Comparison of ENCODE assay signal across 8 cellular contexts in genomic region chr4:70703695-70704332, GRCh38. TPM values are rescaled to one million over a fixed set of nuclear protein-coding genes. Genes with fewer than 3 reads are reported as not detected.
DNase-seq lines count a peak whose midpoint lies in the region; ATAC-seq, FAIRE-seq and TF ChIP-seq lines count a peak whose summit lies in the region.

No MANE protein-coding gene starts in this region.

- peak overlapping the region; percentile 79 for H3K4me2 ChIP-seq in keratinocyte (ENCODE audit: control insufficient read depth, extremely low read depth, insufficient read depth, low read depth, low read length)

- H3K9me3 Mint-ChIP-seq in stimulated activated effector memory CD8-positive, alpha-beta T cell treated with anti-CD3 and anti-CD28 coated beads, Interleukin-12 subunit alpha, Interleukin-12 subunit beta, amount 100 ng/mL, for 72 hours = no peaks in the 10 kb centered on the region

- H3K27ac ChIP-seq in 22Rv1 (peak overlapping the region; percentile 90), keratinocyte (ENCODE audit: control insufficient read depth, insufficient read depth, low read length) (peak overlapping the region; percentile 65)

- peaks cover 13% of the 10 kb centered on the region for H3K4me1 ChIP-seq in keratinocyte (ENCODE audit: control insufficient read depth, extremely low read depth, insufficient read depth, low read length)

- no peaks in the 10 kb centered on the region for H3K9me1 ChIP-seq in keratinocyte (ENCODE audit: control insufficient read depth, extremely low read depth, insufficient read depth, low read length)

- H2AFZ ChIP-seq in keratinocyte (ENCODE audit: control insufficient read depth, low read length) = peak overlapping the region; percentile 86

- peak overlapping the region; percentile 88 for H3K4me3 Mint-ChIP-seq in stimulated activated effector memory CD8-positive, alpha-beta T cell treated with anti-CD3 and anti-CD28 coated beads, Interleukin-12 subunit alpha, Interleukin-12 subunit beta, amount 100 ng/mL, for 72 hours

- dilution Hi-C loops in keratinocyte (cut with MboI; ENCODE audit: extremely low pct_ligation_motif_present, low sequenced_read_pairs) = no loop called here

- H3K9ac ChIP-seq in keratinocyte (ENCODE audit: control insufficient read depth, extremely low read depth, insufficient read depth, low read length) = peak overlapping the region; percentile 83

- peak overlapping the region; percentile 83 for H3K4me3 ChIP-seq in GM12864 (ENCODE audit: low read depth, low read length)
- peak overlapping the region; percentile 68 for H3K4me3 ChIP-seq in astrocyte of the cerebellum (ENCODE audit: low read depth, low read length)
- peak overlapping the region; percentile 51 to 80 (median 75) for H3K4me3 ChIP-seq in keratinocyte (ENCODE audit: control insufficient read depth in 2 of 3, extremely low read depth in 1 of 3, insufficient read depth in 2 of 3, low read depth in 1 of 3, low read length in 3 of 3)

- H3K36me3 ChIP-seq in keratinocyte (ENCODE audit: control insufficient read depth in 2 of 2, extremely low read depth in 1 of 2, insufficient read depth in 2 of 2, low read length in 2 of 2) = no peaks in the 10 kb centered on the region

- peaks cover 22% of the 10 kb centered on the region for H3K4me1 Mint-ChIP-seq in stimulated activated effector memory CD8-positive, alpha-beta T cell treated with anti-CD3 and anti-CD28 coated beads, Interleukin-12 subunit alpha, Interleukin-12 subunit beta, amount 100 ng/mL, for 72 hours

- H4K20me1 ChIP-seq in keratinocyte (ENCODE audit: control insufficient read depth, extremely low read depth, insufficient read depth, low read length) = no peaks in the 10 kb centered on the region

- H3K27ac Mint-ChIP-seq in stimulated activated effector memory CD8-positive, alpha-beta T cell treated with anti-CD3 and anti-CD28 coated beads, Interleukin-12 subunit alpha, Interleukin-12 subunit beta, amount 100 ng/mL, for 72 hours = peak overlapping the region; percentile 94

- DNase-seq in GM12864 (ENCODE audit: low read depth) = no peak
- peak; percentile 49 for DNase-seq in NCI-H2196 (lab: John Stamatoyannopoulos, UW; ENCODE audit: unreplicated experiment)
- DNase-seq in astrocyte of the cerebellum (ENCODE audit: low read depth) = no peak
- peak; percentile 28 for DNase-seq in keratinocyte (ENCODE audit: low read depth, low spot score)
- DNase-seq in stimulated activated effector memory CD8-positive, alpha-beta T cell treated with anti-CD3 and anti-CD28 coated beads, Interleukin-12 subunit alpha, Interleukin-12 subunit beta, amount 100 ng/mL, for 72 hours (ENCODE audit: low spot score in 2 of 2) = no peak
- no peak for DNase-seq in HK-2 (ENCODE audit: unreplicated experiment)
- DNase-seq in activated CD4-positive, alpha-beta T cell treated with anti-CD3 and anti-CD28 coated beads for 4 hours = no peak

- peak; percentile 70 for FAIRE-seq in keratinocyte (lab: Jason Lieb, UNC)

- in situ Hi-C loops in astrocyte of the cerebellum (cut with HindIII; ENCODE audit: low sequenced_read_pairs) = no loop called here

- no peaks in the 10 kb centered on the region for H3K36me3 Mint-ChIP-seq in stimulated activated effector memory CD8-positive, alpha-beta T cell treated with anti-CD3 and anti-CD28 coated beads, Interleukin-12 subunit alpha, Interleukin-12 subunit beta, amount 100 ng/mL, for 72 hours

- TF ChIP-seq CTCF in 22Rv1 (IDR thresholded peaks at IDR 0.05) (no peak), GM12864 (IDR thresholded peaks at IDR 0.05; ENCODE audit: low read depth, low read length, missing control alignments) (no peak), astrocyte of the cerebellum (IDR thresholded peaks at IDR 0.05; ENCODE audit: low read depth, low read length, missing control alignments) (no peak), keratinocyte (optimal IDR thresholded peaks at IDR 0.05 in 1 of 3, IDR thresholded peaks at IDR 0.05 in 1 of 3, conservative IDR thresholded peaks at IDR 0.05 in 1 of 3; ENCODE audit: extremely low read depth in 1 of 3, insufficient read depth in 2 of 3, low read length in 3 of 3) (no peak)

- H3K9me3 ChIP-seq in keratinocyte (ENCODE audit: control insufficient read depth, low read depth, low read length) = no peaks in the 10 kb centered on the region

- H3K27me3 ChIP-seq in keratinocyte (ENCODE audit: control insufficient read depth, extremely low read depth, insufficient read depth, low read length) = no peaks in the 10 kb centered on the region

- no peak for ATAC-seq in stimulated activated effector memory CD8-positive, alpha-beta T cell treated with anti-CD3 and anti-CD28 coated beads, Interleukin-12 subunit alpha, Interleukin-12 subunit beta, amount 100 ng/mL, for 72 hours

- H3K79me2 ChIP-seq in keratinocyte (ENCODE audit: control insufficient read depth, insufficient read depth, low read length) = peaks cover 24% of the 10 kb centered on the region

RNA-seq across cellular contexts. Expression of gene UTP3, which starts 15.5 kb away (rescaled TPM):
- 17.0 to 27.7 TPM (median 18.5 TPM) in 3 replicates for polyA plus RNA-seq in keratinocyte
- 32.6 TPM for polyA plus RNA-seq in keratinocyte (2011; ENCODE audit: low read depth)
- polyA plus RNA-seq in keratinocyte (2011; cell fraction: cytosol; rRNA removed) = 24.7 and 30.0 TPM in 2 replicates
- polyA plus RNA-seq in keratinocyte (2011; cell fraction: nucleus; rRNA removed) = 39.7 and 51.2 TPM in 2 replicates
- polyA plus RNA-seq in keratinocyte (2012; ENCODE audit: low replicate concordance) = 25.2 and 47.4 TPM in 2 replicates
- 3.4 to 5.5 TPM (median 4.3 TPM) in 3 replicates for polyA minus RNA-seq in keratinocyte
- 5.6 TPM for polyA minus RNA-seq in keratinocyte (2011; cell fraction: cytosol; rRNA and poly(A)+ RNA removed)
- polyA minus RNA-seq in keratinocyte (2011; cell fraction: nucleus; rRNA and poly(A)+ RNA removed) = 6.6 and 10.5 TPM in 2 replicates

RNA-seq across cellular contexts. Expression of gene RUFY3, which starts 17.9 kb away (rescaled TPM):
- polyA plus RNA-seq in keratinocyte = 9.4 to 18.9 TPM (median 18.5 TPM) in 3 replicates
- 100 TPM for polyA plus RNA-seq in keratinocyte (2011; ENCODE audit: low read depth)
- polyA plus RNA-seq in keratinocyte (2011; cell fraction: cytosol; rRNA removed) = 7.0 and 8.5 TPM in 2 replicates
- polyA plus RNA-seq in keratinocyte (2011; cell fraction: nucleus; rRNA removed) = 33.4 and 39.0 TPM in 2 replicates
- polyA plus RNA-seq in keratinocyte (2012; ENCODE audit: low replicate concordance) = 10.6 and 24.3 TPM in 2 replicates
- 4.5 to 12.7 TPM (median 6.1 TPM) in 3 replicates for polyA minus RNA-seq in keratinocyte
- 8.6 TPM for polyA minus RNA-seq in keratinocyte (2011; cell fraction: cytosol; rRNA and poly(A)+ RNA removed)
- 16.0 and 36.1 TPM in 2 replicates for polyA minus RNA-seq in keratinocyte (2011; cell fraction: nucleus; rRNA and poly(A)+ RNA removed)

RNA-seq across cellular contexts. Expression of gene JCHAIN, which starts 37.5 kb away (rescaled TPM):
- 0.06 TPM in 1 of 3 replicates, not detected in the others for polyA plus RNA-seq in keratinocyte
- not detected for polyA plus RNA-seq in keratinocyte (2011; ENCODE audit: low read depth)
- polyA plus RNA-seq in keratinocyte (2011; cell fraction: cytosol; rRNA removed) = not detected in 2 replicates
- polyA plus RNA-seq in keratinocyte (2011; cell fraction: nucleus; rRNA removed) = not detected in 2 replicates
- not detected in 2 replicates for polyA plus RNA-seq in keratinocyte (2012; ENCODE audit: low replicate concordance)
- not detected in 3 replicates for polyA minus RNA-seq in keratinocyte
- not detected for polyA minus RNA-seq in keratinocyte (2011; cell fraction: cytosol; rRNA and poly(A)+ RNA removed)
- polyA minus RNA-seq in keratinocyte (2011; cell fraction: nucleus; rRNA and poly(A)+ RNA removed) = not detected in 2 replicates

Comparison
In these comparisons a context has a peak if more than half of its experiments do, and no peak if none do; other contexts are left out.
1. DNase-seq: peak in NCI-H2196 (single experiment) and keratinocyte (single experiment); none in GM12864 (single experiment), astrocyte of the cerebellum (single experiment), stimulated activated effector memory CD8-positive, alpha-beta T cell treated with anti-CD3 and anti-CD28 coated beads, Interleukin-12 subunit alpha, Interleukin-12 subunit beta, amount 100 ng/mL, for 72 hours (0 of 2), HK-2 (single experiment) and activated CD4-positive, alpha-beta T cell treated with anti-CD3 and anti-CD28 coated beads for 4 hours (0 of 2).
2. Peak in every context shown above with its lines, with median percentiles within 50 percentile points of each other: H3K4me3 ChIP-seq.